Comparison of ENCODE assay signal across 15 cellular contexts in the genomic region with DNA sequence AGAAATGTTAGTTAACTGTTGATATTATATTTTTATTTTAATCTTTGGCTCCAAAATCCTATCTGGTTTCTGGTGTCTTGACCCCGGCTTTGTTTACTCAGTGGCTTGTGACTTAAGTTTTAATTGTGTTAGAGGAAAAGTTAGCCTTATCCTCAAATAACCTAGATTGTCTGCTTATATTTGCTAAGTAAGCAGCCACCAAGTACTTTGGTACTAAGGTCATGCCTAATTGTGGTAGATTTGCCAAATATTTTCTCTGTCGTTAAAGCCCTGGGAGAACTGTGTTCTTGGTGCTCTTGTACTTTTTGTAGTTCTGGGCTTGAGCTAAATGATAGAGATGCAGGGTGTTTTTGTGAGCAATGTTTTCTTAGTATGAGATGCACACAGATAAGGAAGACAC. TPM values are rescaled to one million over a fixed set of nuclear protein-coding genes. Genes with fewer than 3 reads are reported as not detected.
"Had no signal": no experiment of that assay in that cellular context is flagged by ENCODE, and none has a peak within 500 bp of the region (broad histone marks: within the 10 kb centered on the region; RNA-seq: fewer than 3 reads in every experiment).

No MANE protein-coding gene starts in this region.

- DNase-seq: IMR-90, Karpas-422, KG1, MM.1S, NCI-H1092 treated with DMSO at 0.1 percent for 48 hours, NCI-H1436, NCI-H187, NCI-H2029, NCI-H2081 treated with DMSO at 0.1 percent for 48 hours, NCI-H2171, NCI-H226, NCI-H510A, NCI-H524 treated with DMSO at 0.1 percent for 48 hours, Right ventricle myocardium superior, SIG-M5 had no signal

RNA-seq across cellular contexts. Expression of a gene that starts 34.8 kb away (rescaled TPM):
- total RNA-seq: IMR-90, Right ventricle myocardium superior had no signal
